In genomic region chr6:41071501-41071922, GRCh38 we compare ENCODE assay signal across 6 cellular contexts. TPM values are rescaled to one million over a fixed set of nuclear protein-coding genes. Genes with fewer than 3 reads are reported as not detected.
DNase-seq lines count a peak whose midpoint lies in the region; ATAC-seq, FAIRE-seq and TF ChIP-seq lines count a peak whose summit lies in the region.

No MANE protein-coding gene starts in this region.

- H3K9me3 ChIP-seq in PC-9 (ENCODE audit: insufficient read depth, low read depth) (no peaks in the 10 kb centered on the region), tibial artery (no peaks in the 10 kb centered on the region)

- peaks cover 20% of the 10 kb centered on the region for H4K20me1 ChIP-seq in PC-9 (ENCODE audit: insufficient read depth)

- peaks cover 45% of the 10 kb centered on the region for H3K79me2 ChIP-seq in PC-9 (ENCODE audit: low read depth)

- H3K27ac ChIP-seq in PC-9 (peak overlapping the region; percentile 96), foreskin keratinocyte (peak overlapping the region; percentile 73), tibial artery (peak overlapping the region; percentile 99)

- no peak for FAIRE-seq in GM12892 (lab: Jason Lieb, UNC)

- H3K4me1 ChIP-seq in PC-9 (replicated peaks; ENCODE audit: insufficient read depth) = peaks cover 32% of the 10 kb centered on the region
- no peaks in the 10 kb centered on the region for H3K4me1 ChIP-seq in foreskin keratinocyte
- H3K4me1 ChIP-seq in tibial artery = peaks cover 5 to 35% (median 24%) of the 10 kb centered on the region in 4 donors

- no peaks in the 10 kb centered on the region for H3K36me3 ChIP-seq in PC-9 (ENCODE audit: low read depth)
- H3K36me3 ChIP-seq in tibial artery = peaks cover 0 to 22% (median 0%) of the 10 kb centered on the region in 3 donors

- no peaks in the 10 kb centered on the region for H3K27me3 ChIP-seq in PC-9 (ENCODE audit: insufficient read depth, low read depth)
- no peaks in the 10 kb centered on the region for H3K27me3 ChIP-seq in foreskin keratinocyte
- H3K27me3 ChIP-seq in tibial artery = no peaks in the 10 kb centered on the region

- H3F3A ChIP-seq in PC-9 (ENCODE audit: insufficient read depth, low read depth) = peaks cover 41% of the 10 kb centered on the region

- peak overlapping the region; percentile 95 for H2AFZ ChIP-seq in PC-9

- no peak for TF ChIP-seq CTCF in PC-9 (conservative IDR thresholded peaks at IDR 0.05)
- TF ChIP-seq CTCF in foreskin keratinocyte (conservative IDR thresholded peaks at IDR 0.05) = peak; percentile 36
- no peak for TF ChIP-seq CTCF in tibial artery (IDR thresholded peaks at IDR 0.05)

- H3K4me3 ChIP-seq in PC-9 (peak overlapping the region; percentile 82), tibial artery (peak overlapping the region; percentile 85 to 89)

- no TSS peak for BruUV-seq in PC-9 (replicated peaks; lab: Mats Ljungman, UMichigan)

- CTCF ChIA-PET in PC-9 (lab: Charles Lee) = no interaction called here

- no peak for DNase-seq in GM12892 (ENCODE audit: insufficient read length)
- DNase-seq in PC-9 = no peak
- no peak for DNase-seq in foreskin keratinocyte
- no peak for DNase-seq in tibial artery
- no peak for DNase-seq in SW 1271 (lab: John Stamatoyannopoulos, UW)

- H3K4me2 ChIP-seq in PC-9 = peak overlapping the region; percentile 89

- no peaks in the 10 kb centered on the region for H3K9me2 ChIP-seq in PC-9 (ENCODE audit: insufficient read depth)

- POLR2A ChIA-PET in PC-9 (lab: Charles Lee; ENCODE audit: unreplicated experiment) = interaction anchor here (0.6 kb wide), 1 partner anchor 113 kb away, joined by 3 read pairs; no protein-coding TSS in a partner anchor

- ATAC-seq in foreskin keratinocyte (no peak), GM21381 (IDR thresholded peaks at IDR 0.05; ENCODE audit: unreplicated experiment) (no peak)

- intact Hi-C loops in PC-9 (cut with micrococcal nuclease; ENCODE audit: unreplicated experiment) = loop anchor here (5.0 kb wide), 1 partner anchor 1869 kb away; no protein-coding TSS in a partner anchor
- intact Hi-C loops in tibial artery (cut with DNase I; ENCODE audit: low total_unique reads) = no loop called here

- TF ChIP-seq POLR2A in GM12892 (IDR thresholded peaks at IDR 0.05; ENCODE audit: low read depth, low read length) = peak; percentile 74; the same call in 1 of the 2 replicates

RNA-seq across cellular contexts. Expression of gene OARD1, which starts 0.6 kb away (rescaled TPM):
- 35.6 TPM for polyA plus RNA-seq in GM12892 (2012; ENCODE audit: missing spikeins)
- total RNA-seq in PC-9 (2021) (30.7 and 35.0 TPM in 2 replicates), foreskin keratinocyte (22.9 and 23.2 TPM in 2 replicates)
- 25.2 and 27.8 TPM in 2 replicates for polyA plus RNA-seq in foreskin keratinocyte

RNA-seq across cellular contexts. Expression of gene NFYA, which starts 1.3 kb away (rescaled TPM):
- 24.8 TPM for polyA plus RNA-seq in GM12892 (2012; ENCODE audit: missing spikeins)
- 27.3 and 31.9 TPM in 2 replicates for total RNA-seq in PC-9 (2021)
- total RNA-seq in foreskin keratinocyte = 22.5 and 22.9 TPM in 2 replicates
- polyA plus RNA-seq in foreskin keratinocyte = 7.0 and 9.3 TPM in 2 replicates

RNA-seq across cellular contexts. Expression of gene APOBEC2, which starts 18.5 kb away (rescaled TPM):
- 0.78 TPM for polyA plus RNA-seq in GM12892 (2012; ENCODE audit: missing spikeins)
- total RNA-seq in PC-9 (2021) (not detected in 2 replicates), foreskin keratinocyte (not detected in 2 replicates)
- 0.03 TPM in 1 of 2 replicates, not detected in the other for polyA plus RNA-seq in foreskin keratinocyte

RNA-seq across cellular contexts. Expression of gene TSPO2, which starts 29.2 kb away (rescaled TPM):
- polyA plus RNA-seq in GM12892 (2012; ENCODE audit: missing spikeins) = not detected
- total RNA-seq in PC-9 (2021) (not detected in 2 replicates), foreskin keratinocyte (not detected in 2 replicates)
- polyA plus RNA-seq in foreskin keratinocyte = not detected in 2 replicates

RNA-seq across cellular contexts. Expression of gene UNC5CL, which starts 32.5 kb away (rescaled TPM):
- 0.85 TPM for polyA plus RNA-seq in GM12892 (2012; ENCODE audit: missing spikeins)
- total RNA-seq in PC-9 (2021) = 1.7 and 2.1 TPM in 2 replicates
- total RNA-seq in foreskin keratinocyte = 0.17 and 0.28 TPM in 2 replicates
- 0.21 and 0.29 TPM in 2 replicates for polyA plus RNA-seq in foreskin keratinocyte
